ENCODE assay signal across 31 cellular contexts in the genomic region with DNA sequence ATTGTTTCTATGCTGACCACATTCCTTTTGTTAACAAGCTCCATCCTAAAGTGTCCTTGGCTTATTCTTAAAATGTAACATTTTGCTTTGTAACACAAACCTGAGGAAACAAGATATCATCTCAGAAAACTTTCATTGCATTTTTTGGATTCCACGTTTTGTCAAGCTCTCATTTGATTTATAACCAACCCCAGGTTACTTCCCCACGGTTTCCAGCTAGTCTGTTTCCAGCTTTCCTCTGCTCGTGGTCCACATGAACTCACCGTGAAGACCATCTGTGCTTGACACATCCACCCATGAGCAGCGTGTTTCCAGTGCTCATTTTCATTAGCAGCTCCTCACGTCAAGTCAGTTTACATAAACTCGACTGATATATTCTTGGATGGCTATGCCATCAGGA. TPM values are rescaled to one million over a fixed set of nuclear protein-coding genes. Genes with fewer than 3 reads are reported as not detected.
"Had no signal": no experiment of that assay in that cellular context is flagged by ENCODE, and none has a peak within 500 bp of the region (broad histone marks: within the 10 kb centered on the region; RNA-seq: fewer than 3 reads in every experiment).

No MANE protein-coding gene starts in this region.

- H3K27ac Mint-ChIP-seq: dendritic cell treated with granulocyte-macrophage colony-stimulating factor and Interleukin-4, amounts not matched to agents 40 ng/mL and 50 ng/mL, for 4 days; effector memory CD8-positive, alpha-beta T cell; endodermal cell; mesothelial cell of epicardium; naive B cell had no signal

- H3K9me3 Mint-ChIP-seq: dendritic cell treated with granulocyte-macrophage colony-stimulating factor and Interleukin-4, amounts not matched to agents 40 ng/mL and 50 ng/mL, for 4 days; effector memory CD8-positive, alpha-beta T cell; endodermal cell; mesothelial cell of epicardium had no signal

- H3K36me3 ChIP-seq: colonic mucosa, esophagus squamous epithelium, gastrocnemius medialis, heart right ventricle, left lung, lower lobe of right lung had no signal

- H3K4me3 Mint-ChIP-seq: dendritic cell treated with granulocyte-macrophage colony-stimulating factor and Interleukin-4, amounts not matched to agents 40 ng/mL and 50 ng/mL, for 4 days; effector memory CD8-positive, alpha-beta T cell; endodermal cell; mesothelial cell of epicardium; naive B cell had no signal

- H3K9me3 ChIP-seq: colonic mucosa, esophagus squamous epithelium, gastrocnemius medialis, heart right ventricle, left lung, lower lobe of right lung, mucosa of descending colon had no signal

- H3K27ac ChIP-seq: colonic mucosa, epithelial cell of prostate, esophagus squamous epithelium, gastrocnemius medialis, heart right ventricle, left lung, lower lobe of right lung had no signal

- H3K4me3 ChIP-seq: colonic mucosa, esophagus squamous epithelium, gastrocnemius medialis, heart right ventricle, left lung, lower lobe of right lung, mucosa of descending colon had no signal

- H3K4me1 ChIP-seq: colonic mucosa, esophagus squamous epithelium, gastrocnemius medialis, heart right ventricle, left lung had no signal

- ATAC-seq: effector memory CD8-positive, alpha-beta T cell; esophagus mucosa; gastrocnemius medialis; heart right ventricle; left cardiac atrium; left lung; left ventricle myocardium superior; lower lobe of right lung; mucosa of descending colon had no signal

- H3K36me3 Mint-ChIP-seq: mesothelial cell of epicardium, naive B cell had no signal

- H3K4me1 Mint-ChIP-seq: naive B cell had no signal

- DNase-seq: colonic mucosa; cortex of kidney; effector CD8-positive, alpha-beta T cell; effector memory CD8-positive, alpha-beta T cell; endodermal cell; erythroblast; esophagus squamous epithelium; foreskin fibroblast; foreskin melanocyte; gastrocnemius medialis; glutamatergic neuron; head of caudate nucleus; heart right ventricle; hippocampal formation; left cardiac atrium; left lung; left ventricle myocardium superior; lower lobe of right lung; mesenchymal stem cell; mucosa of descending colon; naive B cell had no signal

RNA-seq across cellular contexts. Expression of gene NKX2-8, which starts 6.4 kb away (rescaled TPM):
- total RNA-seq: colonic mucosa, dermis microvascular lymphatic vessel endothelial cell, gastrocnemius medialis, glomerular endothelial cell, heart right ventricle, kidney epithelial cell, left cardiac atrium, left ventricle myocardium superior, lung microvascular endothelial cell, mesenteric fat pad, mesothelial cell of epicardium, mucosa of descending colon, myocyte had no signal
- polyA plus RNA-seq: heart right ventricle had no signal
